In the genomic region with DNA sequence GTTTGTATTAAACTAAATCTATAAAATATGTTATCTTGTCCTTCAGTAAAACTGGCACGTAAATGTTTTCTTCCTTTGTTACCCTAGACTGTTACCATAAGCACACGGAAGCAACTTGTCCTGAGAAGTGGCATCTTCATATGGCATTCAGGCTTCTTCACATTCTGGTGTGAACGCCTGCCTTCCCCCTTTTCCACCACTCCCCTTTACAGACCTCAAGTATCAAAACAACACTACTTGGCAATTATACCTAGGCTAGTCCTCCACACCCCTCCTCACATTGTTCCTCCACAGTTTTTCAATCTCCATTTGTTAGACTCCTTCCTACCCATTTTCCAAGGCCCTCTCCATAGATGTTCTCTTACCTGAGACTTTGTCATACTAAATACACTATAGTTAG, we compare ENCODE assay signal across 8 cellular contexts. TPM values are rescaled to one million over a fixed set of nuclear protein-coding genes. Genes with fewer than 3 reads are reported as not detected.
A peak's percentile ranks its signal among the peaks of the same experiment; 100 is the strongest.
DNase-seq lines count a peak whose midpoint lies in the region; ATAC-seq and TF ChIP-seq lines count a peak whose summit lies in the region.

No MANE protein-coding gene starts in this region.

- H3K36me3 ChIP-seq in smooth muscle cell (ENCODE audit: low read depth), result no peaks in the 10 kb centered on the region

- H3K4me1 ChIP-seq in foreskin keratinocyte (peaks cover 31% of the 10 kb centered on the region), smooth muscle cell (ENCODE audit: low read depth) (peaks cover 51% of the 10 kb centered on the region)

- peaks cover 59 to 66% (median 62%) of the 10 kb centered on the region in 3 donors for H3K4me1 Mint-ChIP-seq in T-cell

- DNase-seq in NCI-H1105 treated with DMSO at 0.1 percent for 48 hours (lab: John Stamatoyannopoulos, UW) (peak; percentile 6), NCI-H1105 (lab: John Stamatoyannopoulos, UW) (no peak), T-cell (no peak), foreskin keratinocyte (no peak), smooth muscle cell (lab: John Stamatoyannopoulos, UW; ENCODE audit: unreplicated experiment) (no peak), DMS53 treated with DMSO at 0.1 percent for 48 hours (lab: John Stamatoyannopoulos, UW; ENCODE audit: unreplicated experiment) (no peak), NCI-H2029 (lab: John Stamatoyannopoulos, UW) (no peak)

- TF ChIP-seq CTCF in foreskin keratinocyte (conservative IDR thresholded peaks at IDR 0.05) (no peak), smooth muscle cell (IDR thresholded peaks at IDR 0.05; ENCODE audit: borderline replicate concordance, insufficient read depth, poor library complexity, severe bottlenecking) (no peak)

- peak overlapping the region; percentile 93 for H3K4me2 ChIP-seq in smooth muscle cell

- no peaks in the 10 kb centered on the region for H3K36me3 Mint-ChIP-seq in T-cell

- peak overlapping the region; percentile 94 to 97 (median 94) for H3K4me3 Mint-ChIP-seq in T-cell

- H3K9ac ChIP-seq in smooth muscle cell (ENCODE audit: low read depth), result peak overlapping the region; percentile 88

- H3K79me2 ChIP-seq in smooth muscle cell (ENCODE audit: low read depth), result peaks cover 72% of the 10 kb centered on the region

- peaks cover 66% of the 10 kb centered on the region for H4K20me1 ChIP-seq in smooth muscle cell (ENCODE audit: low read depth)

- ATAC-seq in T-cell (replicated peaks in 1 of 4) (no peak), foreskin keratinocyte (no peak), HG02759 (IDR thresholded peaks at IDR 0.05; ENCODE audit: unreplicated experiment) (no peak)

- H3K27ac ChIP-seq in foreskin keratinocyte, result peak overlapping the region; percentile 71
- H3K27ac ChIP-seq in smooth muscle cell (ENCODE audit: low read depth), result peak overlapping the region; percentile 78

- H2AFZ ChIP-seq in smooth muscle cell (ENCODE audit: low read depth), result no peak overlapping the region

- CTCF ChIA-PET in T-cell (lab: Charles Lee), result interaction anchor here in 1 of 2 donors (0.6 to 1.3 kb wide), 5 partner anchors 11 to 144 kb away, joined by 3 to 4 read pairs (median 3); no protein-coding TSS in a partner anchor

- H3F3A ChIP-seq in smooth muscle cell (ENCODE audit: low read depth), result peaks cover 3% of the 10 kb centered on the region

- 11% methylated on average over 3 of the region's 3 CpGs for WGBS in smooth muscle cell (ENCODE audit: low lambda C conversion rate)

- H3K9me3 ChIP-seq in smooth muscle cell (replicated peaks; ENCODE audit: low read depth), result no peaks in the 10 kb centered on the region

- POLR2A ChIA-PET in T-cell (lab: Charles Lee), result interaction anchor here (0.6 to 2.1 kb wide), 3 partner anchors 8 to 291 kb away, joined by 3 to 12 read pairs (median 10); no protein-coding TSS in a partner anchor

- H3K27me3 ChIP-seq in foreskin keratinocyte (no peaks in the 10 kb centered on the region), smooth muscle cell (ENCODE audit: low read depth) (no peaks in the 10 kb centered on the region)

- peak overlapping the region; percentile 74 to 96 for H3K27ac Mint-ChIP-seq in T-cell

- H3K9me3 Mint-ChIP-seq in T-cell, result no peaks in the 10 kb centered on the region

- no peaks in the 10 kb centered on the region for H3K27me3 Mint-ChIP-seq in T-cell

- peak overlapping the region; percentile 86 for H3K4me3 ChIP-seq in smooth muscle cell

RNA-seq across cellular contexts. Expression of gene MEX3C, which starts 2.9 kb away (rescaled TPM):
- total RNA-seq in T-cell, result 10 to 100 TPM; 45.3 to 64.2 (median 52.0) TPM
- 57.0 and 66.5 TPM in 2 replicates for total RNA-seq in foreskin keratinocyte
- polyA plus RNA-seq in foreskin keratinocyte, result 20.1 and 21.7 TPM in 2 replicates
- 81.4 and 97.4 TPM in 2 replicates for total RNA-seq in smooth muscle cell
- 28.7 and 34.4 TPM in 2 replicates for polyA plus RNA-seq in smooth muscle cell
